In the genomic region with DNA sequence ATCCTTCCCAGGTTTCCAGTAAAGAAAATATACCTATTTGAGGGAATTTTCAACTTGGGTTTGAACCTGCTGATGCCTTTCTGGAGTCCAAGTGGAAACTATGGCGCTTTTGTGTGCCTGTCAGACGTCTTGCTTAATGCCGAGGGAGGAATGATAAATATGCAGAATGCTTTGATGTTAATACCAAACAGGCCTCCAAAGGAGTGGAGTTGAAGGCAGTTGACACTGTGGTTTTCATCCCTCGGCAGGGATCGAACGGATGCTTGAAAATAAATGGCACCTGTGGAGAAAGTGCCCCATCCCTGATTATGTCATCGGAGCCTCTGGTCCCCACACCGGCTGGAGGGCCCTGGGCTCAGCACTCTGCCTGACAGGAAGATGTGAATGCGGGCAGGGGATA, we compare ENCODE assay signal across 24 cellular contexts.
DNase-seq lines count a peak whose midpoint lies in the region; TF ChIP-seq lines count a peak whose summit lies in the region.
"Had no signal": no experiment of that assay in that cellular context is flagged by ENCODE, and none has a peak within 500 bp of the region (broad histone marks: within the 10 kb centered on the region; RNA-seq: fewer than 3 reads in every experiment).

No MANE protein-coding gene starts in this region.

- DNase-seq in A172 (ENCODE audit: low spot score) (peak; percentile 25), SW480 (ENCODE audit: low spot score) (peak; percentile 89), osteocyte (ENCODE audit: extremely low spot score, unreplicated experiment) (peak; percentile 10), HEK293T (ENCODE audit: extremely low spot score) (no peak), SW 1271 (lab: John Stamatoyannopoulos, UW) (no peak)
- DNase-seq in activated naive CD4-positive, alpha-beta T cell treated with Interleukin-2 at 50 U/mL for 16 hours = no peak
- DNase-seq: ACHN; CD4-positive, alpha-beta memory T cell; DMS 273 treated with DMSO at 0.1 percent for 48 hours; DND-41; KBM-7; NCI-H1092; NCI-H1436; NCI-H2029; NCI-H226; NCI-H524; NCI-H774; NK-92 treated with Interleukin-12 subunit alpha and Interleukin-12 subunit beta, amount 100 ng/mL, for 24 hours; SHP77 treated with DMSO at 0.1 percent for 48 hours; SK-N-SH had no signal

- H3K4me3 ChIP-seq in BLaER1 = no peak overlapping the region
- H3K4me3 ChIP-seq: BLaER1 treated with 17β-estradiol and CSF1 and Interleukin-3, amounts not matched to agents 10 nM and 100 nM had no signal

- no peak overlapping the region for H3K9ac ChIP-seq in BLaER1
- H3K9ac ChIP-seq: BLaER1 treated with 17β-estradiol and CSF1 and Interleukin-3, amounts not matched to agents 10 nM and 100 nM; SK-N-SH had no signal

- peaks cover 12% of the 10 kb centered on the region for H3K9me3 Mint-ChIP-seq in osteocyte (ENCODE audit: unreplicated experiment)
- H3K9me3 Mint-ChIP-seq: CD4-positive, alpha-beta memory T cell had no signal

- H4K20me1 ChIP-seq in BLaER1 = no peaks in the 10 kb centered on the region
- H4K20me1 ChIP-seq: BLaER1 treated with 17β-estradiol and CSF1 and Interleukin-3, amounts not matched to agents 10 nM and 100 nM had no signal

- peak overlapping the region; percentile 29; the same call in 1 of the 2 replicates for H3K4me2 ChIP-seq in BLaER1
- H3K4me2 ChIP-seq: SK-N-SH had no signal

- POLR2A ChIA-PET in HEK293T (lab: Yijun Ruan, JAX) = no interaction called here

- no peak overlapping the region for H3K27ac Mint-ChIP-seq in osteocyte (ENCODE audit: unreplicated experiment)
- H3K27ac Mint-ChIP-seq: CD4-positive, alpha-beta memory T cell had no signal

- no peaks in the 10 kb centered on the region for H3K4me1 Mint-ChIP-seq in osteocyte (ENCODE audit: unreplicated experiment)
- H3K4me1 Mint-ChIP-seq: CD4-positive, alpha-beta memory T cell had no signal

- peaks cover 14% of the 10 kb centered on the region for H3K9me3 ChIP-seq in BLaER1
- H3K9me3 ChIP-seq: Caco-2, SK-N-SH had no signal

- no peaks in the 10 kb centered on the region for H3K27me3 Mint-ChIP-seq in osteocyte (ENCODE audit: unreplicated experiment)

- H3K36me3 ChIP-seq in BLaER1 = no peaks in the 10 kb centered on the region

- peaks cover 60% of the 10 kb centered on the region for H3K4me1 ChIP-seq in BLaER1
- H3K4me1 ChIP-seq: Caco-2 had no signal

- no peaks in the 10 kb centered on the region for H3K27me3 ChIP-seq in BLaER1
- H3K27me3 ChIP-seq: BLaER1 treated with 17β-estradiol and CSF1 and Interleukin-3, amounts not matched to agents 10 nM and 100 nM had no signal

- no peak for TF ChIP-seq CTCF in osteocyte (IDR thresholded peaks at IDR 0.05)

- CTCF ChIA-PET in HEK293T (lab: Yijun Ruan, JAX) = no interaction called here

- H3K4me3 Mint-ChIP-seq in osteocyte (ENCODE audit: unreplicated experiment) = no peak overlapping the region
- H3K4me3 Mint-ChIP-seq: CD4-positive, alpha-beta memory T cell had no signal

- H3K36me3 Mint-ChIP-seq in osteocyte (ENCODE audit: unreplicated experiment) = no peaks in the 10 kb centered on the region
- H3K36me3 Mint-ChIP-seq: CD4-positive, alpha-beta memory T cell had no signal

- H3K27ac ChIP-seq in BLaER1 = no peak overlapping the region
- H3K27ac ChIP-seq: BLaER1 treated with 17β-estradiol and CSF1 and Interleukin-3, amounts not matched to agents 10 nM and 100 nM; RWPE1 had no signal

TF ChIP-seq in HEK293T, 16 proteins besides CTCF, POLR2A, EP300 and RAD21:
- TF ChIP-seq CTBP1 (IDR thresholded peaks at IDR 0.05; ENCODE audit: borderline replicate concordance) (no peak), L3MBTL2 (conservative IDR thresholded peaks at IDR 0.05) (no peak), FOXM1 (IDR thresholded peaks at IDR 0.05; ENCODE audit: borderline replicate concordance) (no peak), FOXK2 (IDR thresholded peaks at IDR 0.05) (no peak), ARNT (IDR thresholded peaks at IDR 0.05) (no peak), HDGF (IDR thresholded peaks at IDR 0.05; ENCODE audit: borderline replicate concordance) (no peak), BHLHE40 (IDR thresholded peaks at IDR 0.05; ENCODE audit: borderline replicate concordance) (no peak), SP1 (IDR thresholded peaks at IDR 0.05) (no peak), ELF4 (IDR thresholded peaks at IDR 0.05) (no peak), LEF1 (IDR thresholded peaks at IDR 0.05; ENCODE audit: borderline replicate concordance) (no peak), ZNF384 (IDR thresholded peaks at IDR 0.05) (no peak), TARDBP (IDR thresholded peaks at IDR 0.05) (no peak), FOXA1 (IDR thresholded peaks at IDR 0.05) (no peak), NFRKB (IDR thresholded peaks at IDR 0.05) (no peak), SUZ12 (IDR thresholded peaks at IDR 0.05) (no peak)
- TF ChIP-seq, protein P1, sequence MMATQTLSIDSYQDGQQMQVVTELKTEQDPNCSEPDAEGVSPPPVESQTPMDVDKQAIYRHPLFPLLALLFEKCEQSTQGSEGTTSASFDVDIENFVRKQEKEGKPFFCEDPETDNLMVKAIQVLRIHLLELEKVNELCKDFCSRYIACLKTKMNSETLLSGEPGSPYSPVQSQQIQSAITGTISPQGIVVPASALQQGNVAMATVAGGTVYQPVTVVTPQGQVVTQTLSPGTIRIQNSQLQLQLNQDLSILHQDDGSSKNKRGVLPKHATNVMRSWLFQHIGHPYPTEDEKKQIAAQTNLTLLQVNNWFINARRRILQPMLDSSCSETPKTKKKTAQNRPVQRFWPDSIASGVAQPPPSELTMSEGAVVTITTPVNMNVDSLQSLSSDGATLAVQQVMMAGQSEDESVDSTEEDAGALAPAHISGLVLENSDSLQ (IDR thresholded peaks at IDR 0.05) = no peak

Comparison
In these comparisons a context has a peak if more than half of its experiments do, and no peak if none do; other contexts are left out.
1. DNase-seq: peak in A172 (single experiment), SW480 (single experiment) and osteocyte (single experiment); none in HEK293T (single experiment), activated naive CD4-positive, alpha-beta T cell treated with Interleukin-2 at 50 U/mL for 16 hours (single experiment) and SW 1271 (0 of 2).